21 cellular contexts compared by ENCODE assay signal in the genomic region with DNA sequence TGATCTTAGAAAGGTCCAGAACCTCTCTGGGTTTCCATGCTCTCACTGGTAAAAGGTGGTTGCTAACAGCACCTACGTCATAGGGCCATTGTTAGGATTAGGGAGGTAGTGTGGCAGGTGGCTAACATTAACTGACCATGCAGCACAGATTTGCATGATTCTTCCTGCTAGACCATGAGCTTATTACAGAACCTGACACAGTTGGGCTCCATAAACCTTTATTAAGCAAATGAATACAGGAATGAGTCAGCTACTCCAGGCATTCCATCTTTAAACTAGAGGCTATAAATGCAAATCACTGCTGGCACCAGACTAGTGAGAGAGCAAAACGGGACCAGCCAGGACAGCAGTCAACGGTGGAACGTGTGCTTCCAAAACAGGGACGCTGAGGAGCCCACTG.
DNase-seq lines count a peak whose midpoint lies in the region; ATAC-seq, FAIRE-seq and TF ChIP-seq lines count a peak whose summit lies in the region.
"Had no signal": no experiment of that assay in that cellular context is flagged by ENCODE, and none has a peak within 500 bp of the region (broad histone marks: within the 10 kb centered on the region; RNA-seq: fewer than 3 reads in every experiment).

No MANE protein-coding gene starts in this region.

- no peak overlapping the region for H3K4me2 ChIP-seq in H1 (ENCODE audit: insufficient read depth in 1 of 2, low read depth in 2 of 2, low read length in 2 of 2)

- TF ChIP-seq POLR2A in H1 (IDR thresholded peaks at IDR 0.05; ENCODE audit: control extremely low read depth in 1 of 2, low read depth in 2 of 2, low read length in 2 of 2), result no peak

- no peak overlapping the region for H4K91ac ChIP-seq in H1 (replicated peaks; ENCODE audit: insufficient read length, low read length)

- no peaks in the 10 kb centered on the region for H3K36me3 Mint-ChIP-seq in naive thymus-derived CD4-positive, alpha-beta T cell
- H3K36me3 Mint-ChIP-seq: CD8-positive, alpha-beta memory T cell had no signal

- H2BK20ac ChIP-seq in H1 (ENCODE audit: low read length), result no peak overlapping the region

- H4K20me1 ChIP-seq in H1 (replicated peaks in 1 of 2; ENCODE audit: control insufficient read depth in 1 of 2, insufficient read depth in 2 of 2, low read length in 2 of 2), result no peaks in the 10 kb centered on the region

- intact Hi-C loops in mucosa of descending colon (cut with DNase I, micrococcal nuclease) (no loop called here), left colon (cut with DNase I, micrococcal nuclease) (no loop called here), aorta (cut with DNase I) (no loop called here)
- intact Hi-C loops in naive thymus-derived CD4-positive, alpha-beta T cell (cut with micrococcal nuclease), result no loop called here

- H2BK120ac ChIP-seq in H1 (replicated peaks; ENCODE audit: low read depth, low read length), result no peak overlapping the region

- no peak overlapping the region for H3K23ac ChIP-seq in H1 (ENCODE audit: insufficient read length)

- H3K79me1 ChIP-seq in H1 (ENCODE audit: low read depth, low read length), result no peaks in the 10 kb centered on the region

- FAIRE-seq in H1 (lab: Jason Lieb, UNC), result no peak

- no peak overlapping the region for H3K4me3 ChIP-seq in H1 (ENCODE audit: extremely low read depth in 1 of 4, insufficient read depth in 2 of 4, low read depth in 3 of 4, low read length in 4 of 4)
- no peak overlapping the region for H3K4me3 ChIP-seq in mucosa of descending colon
- no peak overlapping the region for H3K4me3 ChIP-seq in naive thymus-derived CD4-positive, alpha-beta T cell (ENCODE audit: low read length)
- H3K4me3 ChIP-seq in aorta (ENCODE audit: low read length in 2 of 2), result no peak overlapping the region
- H3K4me3 ChIP-seq: SK-N-MC had no signal

- no peak for TF ChIP-seq CTCF in H1 (IDR thresholded peaks at IDR 0.05; ENCODE audit: control extremely low read depth in 1 of 3, insufficient read depth in 1 of 3, low read depth in 1 of 3, low read length in 3 of 3)
- TF ChIP-seq CTCF in mucosa of descending colon (IDR thresholded peaks at IDR 0.05), result no peak

- peaks cover 0 to 10% (median 4%) of the 10 kb centered on the region in 11 donors for H3K9me3 Mint-ChIP-seq in naive thymus-derived CD4-positive, alpha-beta T cell

- no peaks in the 10 kb centered on the region for H3K79me2 ChIP-seq in H1 (ENCODE audit: control insufficient read depth in 1 of 2, insufficient read depth in 2 of 2, low read length in 2 of 2)

- no peaks in the 10 kb centered on the region for H3K27me3 ChIP-seq in H1 (replicated peaks in 1 of 4; ENCODE audit: control insufficient read depth in 3 of 4, extremely low read depth in 1 of 4, insufficient read depth in 3 of 4, low read length in 3 of 4)
- no peaks in the 10 kb centered on the region for H3K27me3 ChIP-seq in naive thymus-derived CD4-positive, alpha-beta T cell (ENCODE audit: control insufficient read depth in 2 of 2, insufficient read depth in 2 of 2, low read length in 2 of 2)
- H3K27me3 ChIP-seq in aorta (ENCODE audit: control insufficient read depth in 1 of 2, insufficient read depth in 2 of 2, low read length in 1 of 2), result no peaks in the 10 kb centered on the region

- DNase-seq in COLO668 (lab: John Stamatoyannopoulos, UW; ENCODE audit: unreplicated experiment) (peak; percentile 40), NCI-H526 treated with DMSO at 0.1 percent for 48 hours (lab: John Stamatoyannopoulos, UW) (peak; percentile 100), H1 (ENCODE audit: low read depth in 1 of 2, low spot score in 2 of 2) (no peak), mucosa of descending colon (no peak), left colon (no peak), aorta (no peak)
- DNase-seq in naive thymus-derived CD4-positive, alpha-beta T cell, result no peak
- DNase-seq: CD8-positive, alpha-beta memory T cell; GDM1; H7; KBM-7; NCI-H1105; NCI-H146; NCI-H2029; NCI-H2227 treated with DMSO at 0.1 percent for 48 hours; NCI-H510A; NCI-H82; Right ventricle myocardium superior had no signal

- H3K4me1 ChIP-seq in H1 (replicated peaks in 1 of 4; ENCODE audit: control insufficient read depth in 3 of 4, insufficient read depth in 4 of 4, low read length in 3 of 4), result 0 out of 7 replicates have a peak, but pooled peaks cover 0 to 3% (median 0%) of the 10 kb centered on the region in 4 experiments
- H3K4me1 ChIP-seq in mucosa of descending colon (ENCODE audit: low read depth), result no peaks in the 10 kb centered on the region
- H3K4me1 ChIP-seq in naive thymus-derived CD4-positive, alpha-beta T cell (ENCODE audit: control insufficient read depth in 2 of 2, insufficient read depth in 2 of 2, low read length in 2 of 2), result no peaks in the 10 kb centered on the region
- H3K4me1 ChIP-seq in aorta (ENCODE audit: control insufficient read depth in 1 of 2, insufficient read depth in 2 of 2, low read length in 2 of 2), result no peaks in the 10 kb centered on the region

- peak; percentile 36 for ATAC-seq in mucosa of descending colon
- ATAC-seq in left colon, result no peak
- no peak for ATAC-seq in naive thymus-derived CD4-positive, alpha-beta T cell
- ATAC-seq in GM21360 (IDR thresholded peaks at IDR 0.05; ENCODE audit: unreplicated experiment), result no peak
- no peak for ATAC-seq in aorta (ENCODE audit: low FRiP score)

- no peak for TF ChIP-seq RAD21 in H1 (IDR thresholded peaks at IDR 0.05 in 1 of 2, conservative IDR thresholded peaks at IDR 0.05 in 1 of 2; ENCODE audit: low read depth in 2 of 2, low read length in 2 of 2)

- no peak overlapping the region for H3K4ac ChIP-seq in H1 (replicated peaks; ENCODE audit: insufficient read length, low read depth, low read length)

- no peaks in the 10 kb centered on the region for H3K9me3 ChIP-seq in H1 (ENCODE audit: insufficient read depth in 2 of 2, low read depth in 1 of 2, low read length in 1 of 2)
- no peaks in the 10 kb centered on the region for H3K9me3 ChIP-seq in mucosa of descending colon
- no peaks in the 10 kb centered on the region for H3K9me3 ChIP-seq in naive thymus-derived CD4-positive, alpha-beta T cell (ENCODE audit: control insufficient read depth in 2 of 3, low read length in 3 of 3)
- H3K9me3 ChIP-seq in aorta (ENCODE audit: control insufficient read depth, low read length), result peaks cover 2% of the 10 kb centered on the region

- H3K14ac ChIP-seq in H1 (ENCODE audit: insufficient read length), result no peak overlapping the region

- no peak overlapping the region for H3K4me3 Mint-ChIP-seq in naive thymus-derived CD4-positive, alpha-beta T cell
- H3K4me3 Mint-ChIP-seq: CD8-positive, alpha-beta memory T cell had no signal

- 78% methylated on average over 5 of the region's 5 CpGs; no CpG with 5 or more reads in 1 of the 2 experiments for WGBS in H1 (ENCODE audit: extremely low coverage in 1 of 2, insufficient coverage in 1 of 2, insufficient read length in 1 of 2, insufficient replicate concordance in 2 of 2, low coverage in 1 of 2, low lambda C conversion rate in 2 of 2, missing lambda C conversion rate in 1 of 2), 2 experiments
- 83 to 84% methylated on average over 5 of the region's 5 CpGs for WGBS in aorta, 2 donors

- H2AK5ac ChIP-seq in H1 (ENCODE audit: low read depth, low read length), result no peak overlapping the region

- H3K9ac ChIP-seq in H1 (replicated peaks in 1 of 4; ENCODE audit: extremely low read depth in 1 of 4, low read depth in 3 of 4, low read length in 3 of 4), result no peak overlapping the region

- no peak overlapping the region for H2BK12ac ChIP-seq in H1 (ENCODE audit: low read depth, low read length)

- no peak overlapping the region for H2BK5ac ChIP-seq in H1 (ENCODE audit: low read depth, low read length)

- POLR2A ChIA-PET in H1 (lab: Charles Lee; ENCODE audit: partially characterized antibody), result no interaction called here
- POLR2A ChIA-PET in naive thymus-derived CD4-positive, alpha-beta T cell (lab: Charles Lee), result no interaction called here

- no peak overlapping the region for H3K56ac ChIP-seq in H1 (replicated peaks; ENCODE audit: insufficient read length, low read depth, low read length)

- H3K18ac ChIP-seq in H1 (ENCODE audit: extremely low read depth, low read length), result no peak overlapping the region

- no peak overlapping the region for H3K27ac Mint-ChIP-seq in naive thymus-derived CD4-positive, alpha-beta T cell
- H3K27ac Mint-ChIP-seq: CD8-positive, alpha-beta memory T cell had no signal

- H2BK15ac ChIP-seq in H1 (ENCODE audit: low read length), result no peak overlapping the region

- H3K36me3 ChIP-seq in H1 (ENCODE audit: control insufficient read depth in 2 of 4, insufficient read depth in 4 of 4, low read length in 3 of 4) (no peaks in the 10 kb centered on the region), mucosa of descending colon (ENCODE audit: low read depth) (no peaks in the 10 kb centered on the region), aorta (ENCODE audit: control insufficient read depth in 1 of 2, insufficient read depth in 2 of 2, low read length in 1 of 2) (no peaks in the 10 kb centered on the region)
- H3K36me3 ChIP-seq in naive thymus-derived CD4-positive, alpha-beta T cell (ENCODE audit: control insufficient read depth in 2 of 3, insufficient read depth in 3 of 3, low read length in 3 of 3), result no peaks in the 10 kb centered on the region

- no peak overlapping the region for H2AFZ ChIP-seq in H1 (ENCODE audit: low read length)

- H4K8ac ChIP-seq in H1 (ENCODE audit: extremely low read depth, insufficient read depth, low read length), result no peak overlapping the region

- H3K27ac ChIP-seq in H1 (ENCODE audit: low read depth, low read length), result no peak overlapping the region
- H3K27ac ChIP-seq in naive thymus-derived CD4-positive, alpha-beta T cell (ENCODE audit: low read depth, low read length), result no peak overlapping the region
- H3K27ac ChIP-seq in aorta (ENCODE audit: low read depth in 1 of 2, low read length in 2 of 2), result no peak overlapping the region
- H3K27ac ChIP-seq: C4-2B, SK-N-MC had no signal

- no peaks in the 10 kb centered on the region for H3K23me2 ChIP-seq in H1 (ENCODE audit: low read depth, low read length)

- peaks cover 0 to 4% (median 0%) of the 10 kb centered on the region in 5 donors for H3K27me3 Mint-ChIP-seq in naive thymus-derived CD4-positive, alpha-beta T cell
- H3K27me3 Mint-ChIP-seq: CD8-positive, alpha-beta memory T cell had no signal

- CTCF ChIA-PET in H1 (lab: Charles Lee; ENCODE audit: partially characterized antibody), result interaction anchor here (0.8 to 1.1 kb wide), 3 partner anchors 26 to 494 kb away, joined by 3 read pairs; no protein-coding TSS in a partner anchor
- CTCF ChIA-PET in naive thymus-derived CD4-positive, alpha-beta T cell (lab: Charles Lee), result no interaction called here

- no peak overlapping the region for H4K5ac ChIP-seq in H1 (ENCODE audit: insufficient read length, low read depth, low read length)

- TF ChIP-seq EP300 in H1 (IDR thresholded peaks at IDR 0.05; ENCODE audit: borderline replicate concordance in 1 of 2, low read depth in 2 of 2, low read length in 2 of 2), result no peak

- H3K4me1 Mint-ChIP-seq in naive thymus-derived CD4-positive, alpha-beta T cell, result peaks cover 0 to 1% (median 0%) of the 10 kb centered on the region in 7 donors
- H3K4me1 Mint-ChIP-seq: CD8-positive, alpha-beta memory T cell had no signal

TF ChIP-seq in H1, 55 proteins besides CTCF, POLR2A, EP300 and RAD21:
- TF ChIP-seq ZNF274 (IDR thresholded peaks at IDR 0.05; ENCODE audit: borderline replicate concordance, extremely low read depth, low read length), result no peak
- peak; percentile 30; the same call in 1 of the 2 replicates for TF ChIP-seq JUND (IDR thresholded peaks at IDR 0.05; ENCODE audit: low read length)
- TF ChIP-seq MAFK (IDR thresholded peaks at IDR 0.05; ENCODE audit: low read depth, low read length), result peak; percentile 54; the same call in 1 of the 2 replicates

Comparison
In these comparisons a context has a peak if more than half of its experiments do, and no peak if none do; other contexts are left out.
1. DNase-seq: peak in COLO668 (single experiment) and NCI-H526 treated with DMSO at 0.1 percent for 48 hours (single experiment); none in H1 (0 of 2), mucosa of descending colon (0 of 3), left colon (0 of 2), naive thymus-derived CD4-positive, alpha-beta T cell (0 of 9) and aorta (0 of 2).